In genomic region chr2:164778723-164779122, GRCh38 we compare ENCODE assay signal across 3 cellular contexts.
TF ChIP-seq lines count a peak whose summit lies in the region.

No MANE protein-coding gene starts in this region.

TF ChIP-seq in SK-N-SH treated with all-trans-retinoic acid at 6 μM for 48 hours, 23 proteins besides CTCF, POLR2A, EP300 and RAD21 (continued from another document and continues in another):
- TF ChIP-seq ISL1 (CRISPR knock-in tag; IDR thresholded peaks at IDR 0.05) (no peak), POU6F1 (CRISPR knock-in tag; IDR thresholded peaks at IDR 0.05; ENCODE audit: borderline replicate concordance, low read depth) (no peak), ZFP3 (CRISPR knock-in tag; IDR thresholded peaks at IDR 0.05) (no peak), ARNTL (CRISPR knock-in tag; IDR thresholded peaks at IDR 0.05; ENCODE audit: borderline replicate concordance, low read depth) (no peak), OSR1 (CRISPR knock-in tag; IDR thresholded peaks at IDR 0.05) (no peak), ZNF8 (CRISPR knock-in tag; IDR thresholded peaks at IDR 0.05) (no peak), CREB5 (CRISPR knock-in tag; IDR thresholded peaks at IDR 0.05; ENCODE audit: low read depth) (no peak), ZNF565 (CRISPR knock-in tag; conservative IDR thresholded peaks at IDR 0.05; ENCODE audit: low read depth) (no peak), PPARA (CRISPR knock-in tag; IDR thresholded peaks at IDR 0.05; ENCODE audit: borderline replicate concordance) (no peak), CSDC2 (CRISPR knock-in tag; IDR thresholded peaks at IDR 0.05) (no peak), TCF4 (CRISPR knock-in tag; IDR thresholded peaks at IDR 0.05; ENCODE audit: borderline replicate concordance) (no peak), RARB (CRISPR knock-in tag; IDR thresholded peaks at IDR 0.05) (no peak), PATZ1 (CRISPR knock-in tag; IDR thresholded peaks at IDR 0.05; ENCODE audit: borderline replicate concordance) (no peak), ZC3H10 (CRISPR knock-in tag; IDR thresholded peaks at IDR 0.05) (no peak)

TF ChIP-seq in SK-N-SH, 30 proteins besides CTCF, POLR2A, EP300 and RAD21 (continued from another document):
- TF ChIP-seq, protein P1, sequence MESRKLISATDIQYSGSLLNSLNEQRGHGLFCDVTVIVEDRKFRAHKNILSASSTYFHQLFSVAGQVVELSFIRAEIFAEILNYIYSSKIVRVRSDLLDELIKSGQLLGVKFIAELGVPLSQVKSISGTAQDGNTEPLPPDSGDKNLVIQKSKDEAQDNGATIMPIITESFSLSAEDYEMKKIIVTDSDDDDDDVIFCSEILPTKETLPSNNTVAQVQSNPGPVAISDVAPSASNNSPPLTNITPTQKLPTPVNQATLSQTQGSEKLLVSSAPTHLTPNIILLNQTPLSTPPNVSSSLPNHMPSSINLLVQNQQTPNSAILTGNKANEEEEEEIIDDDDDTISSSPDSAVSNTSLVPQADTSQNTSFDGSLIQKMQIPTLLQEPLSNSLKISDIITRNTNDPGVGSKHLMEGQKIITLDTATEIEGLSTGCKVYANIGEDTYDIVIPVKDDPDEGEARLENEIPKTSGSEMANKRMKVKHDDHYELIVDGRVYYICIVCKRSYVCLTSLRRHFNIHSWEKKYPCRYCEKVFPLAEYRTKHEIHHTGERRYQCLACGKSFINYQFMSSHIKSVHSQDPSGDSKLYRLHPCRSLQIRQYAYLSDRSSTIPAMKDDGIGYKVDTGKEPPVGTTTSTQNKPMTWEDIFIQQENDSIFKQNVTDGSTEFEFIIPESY (IDR thresholded peaks at IDR 0.05; ENCODE audit: borderline replicate concordance, low read depth), result no peak
- no peak for TF ChIP-seq USF2 (IDR thresholded peaks at IDR 0.05; ENCODE audit: borderline replicate concordance, low read depth, low read length)
- TF ChIP-seq FOSL2 (IDR thresholded peaks at IDR 0.05; ENCODE audit: borderline replicate concordance, low read depth), result no peak
- TF ChIP-seq MXI1 (IDR thresholded peaks at IDR 0.05; ENCODE audit: low read depth, low read length), result no peak
- no peak for TF ChIP-seq NFIC (IDR thresholded peaks at IDR 0.05; ENCODE audit: borderline replicate concordance)
- TF ChIP-seq IRF3 (IDR thresholded peaks at IDR 0.05; ENCODE audit: low read depth, low read length), result no peak

TF ChIP-seq in IMR-90, 13 proteins besides CTCF, POLR2A, EP300 and RAD21 (continued from another document):
- no peak for TF ChIP-seq MAZ (IDR thresholded peaks at IDR 0.05; ENCODE audit: borderline replicate concordance, low read depth, low read length)
